In genomic region chr18:43785145-43785544, GRCh38 we compare ENCODE assay signal across 4 cellular contexts.
"Had no signal": no experiment of that assay in that cellular context is flagged by ENCODE, and none has a peak within 500 bp of the region (broad histone marks: within the 10 kb centered on the region; RNA-seq: fewer than 3 reads in every experiment).

No MANE protein-coding gene starts in this region.

- H3K27ac Mint-ChIP-seq: GM23338, H9 had no signal

- H3K9me3 Mint-ChIP-seq: GM23338, H9 had no signal

- H3K4me3 Mint-ChIP-seq: GM23338, H9 had no signal

- DNase-seq: H9, HCEC 1CT, IMR-90 had no signal

- H3K4me2 ChIP-seq: GM23338 had no signal

- H3K4me3 ChIP-seq: GM23338 had no signal

- H3K4me1 Mint-ChIP-seq: GM23338, H9 had no signal

- ATAC-seq: GM23338 had no signal
